Comparison of ENCODE assay signal across 7 cellular contexts in the genomic region with DNA sequence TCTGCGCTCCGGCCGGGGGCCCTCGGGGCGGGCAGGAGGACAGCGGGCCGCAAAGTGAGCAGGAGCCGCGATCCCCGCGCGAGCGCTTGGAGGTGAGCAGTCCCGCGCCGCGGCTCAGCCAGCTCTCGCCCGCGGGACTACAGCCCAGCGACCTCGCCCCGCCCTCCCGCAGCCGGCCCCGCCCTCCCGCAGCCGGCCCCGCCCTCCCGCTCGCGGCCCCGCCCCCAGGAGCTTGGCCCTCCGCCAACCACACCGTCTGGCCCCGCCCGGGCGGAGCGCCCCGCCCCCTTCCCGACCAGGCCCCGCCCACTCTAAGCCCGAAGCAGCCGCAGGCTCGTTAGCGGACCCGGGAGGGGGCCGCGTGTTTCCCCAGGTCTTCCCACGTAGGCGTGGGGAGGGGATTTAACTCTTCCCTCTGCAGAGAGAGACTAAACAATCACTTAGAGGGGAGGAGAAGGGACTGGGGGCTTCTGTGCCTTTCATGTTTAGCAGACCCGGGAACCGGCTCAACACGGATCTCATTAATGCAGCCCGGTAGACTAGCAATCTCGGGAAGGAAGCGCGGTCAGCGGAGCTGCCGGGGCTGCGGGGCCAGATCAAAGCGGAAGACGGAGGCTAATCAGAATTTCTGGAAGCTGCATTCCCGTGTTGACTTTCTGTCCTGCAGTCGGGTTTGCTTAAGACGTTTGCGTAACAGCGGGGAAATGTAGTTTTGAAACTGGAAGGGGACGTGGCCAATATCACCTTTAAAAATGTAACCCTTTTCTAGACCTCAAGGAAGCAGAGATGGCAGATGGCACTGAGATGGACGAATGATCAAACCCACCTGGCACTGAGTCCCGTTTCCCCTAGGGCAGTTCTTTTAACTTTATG. TPM values are rescaled to one million over a fixed set of nuclear protein-coding genes. Genes with fewer than 3 reads are reported as not detected.
DNase-seq lines count a peak whose midpoint lies in the region; ATAC-seq, FAIRE-seq and TF ChIP-seq lines count a peak whose summit lies in the region.

MYO10 (minus strand) TSS at position 139 of the 873 bp plus-strand sequence. CDS start 480 bp downstream, outside the sequence.

- peak within 1 kb of the TSS; percentile 86; the same call in 1 of the 2 replicates for H2AFZ ChIP-seq in H1 (ENCODE audit: low read length)

- H3K14ac ChIP-seq in H1 (ENCODE audit: insufficient read length), result no peak within 1 kb of the TSS

- peak within 1 kb of the TSS; percentile 53; the same call in 1 of the 2 replicates for H3K18ac ChIP-seq in H1 (ENCODE audit: extremely low read depth, low read length)

- no peak within 1 kb of the TSS for H3K27ac ChIP-seq in H1 (ENCODE audit: low read depth, low read length)

- no peak for FAIRE-seq in H1 (lab: Jason Lieb, UNC)

- peak within 1 kb of the TSS; percentile 76 for H4K91ac ChIP-seq in H1 (replicated peaks; ENCODE audit: insufficient read length, low read length)

- H3K9me3 ChIP-seq in H1 (ENCODE audit: insufficient read depth in 2 of 2, low read depth in 1 of 2, low read length in 1 of 2), result no peaks in the 10 kb centered on the region

- H4K8ac ChIP-seq in H1 (ENCODE audit: extremely low read depth, insufficient read depth, low read length), result peak within 1 kb of the TSS; percentile 1; the same call in 1 of the 2 replicates

- H3K4me2 ChIP-seq in H1 (ENCODE audit: insufficient read depth in 1 of 2, low read depth in 2 of 2, low read length in 2 of 2), result peak within 1 kb of the TSS; percentile 84 to 88

- H4K5ac ChIP-seq in H1 (ENCODE audit: insufficient read length, low read depth, low read length), result no peak within 1 kb of the TSS

- 3% methylated on average over 28 of the region's 71 CpGs; no CpG with 5 or more reads in 1 of the 2 experiments for WGBS in H1 (ENCODE audit: extremely low coverage in 1 of 2, insufficient coverage in 1 of 2, insufficient read length in 1 of 2, insufficient replicate concordance in 2 of 2, low coverage in 1 of 2, low lambda C conversion rate in 2 of 2, missing lambda C conversion rate in 1 of 2), 2 experiments

- peak; percentile 42; a peak in 2 of 3 replicates for TF ChIP-seq POLR2A in H1 (IDR thresholded peaks at IDR 0.05; ENCODE audit: control extremely low read depth in 1 of 2, low read depth in 2 of 2, low read length in 2 of 2)

- H3K4ac ChIP-seq in H1 (replicated peaks; ENCODE audit: insufficient read length, low read depth, low read length), result no peak within 1 kb of the TSS

- H3K79me2 ChIP-seq in H1 (ENCODE audit: control insufficient read depth in 1 of 2, insufficient read depth in 2 of 2, low read length in 2 of 2), result peaks cover 6 to 38% of the 10 kb centered on the region in 2 experiments; a peak in 2 of 4 replicates

- peak within 1 kb of the TSS; percentile 81 to 97 (median 88) for H3K4me3 ChIP-seq in H1 (ENCODE audit: extremely low read depth in 1 of 4, insufficient read depth in 2 of 4, low read depth in 3 of 4, low read length in 4 of 4)

- H3K4me1 ChIP-seq in H1 (replicated peaks in 1 of 4; ENCODE audit: control insufficient read depth in 3 of 4, insufficient read depth in 4 of 4, low read length in 3 of 4), result peaks cover 0 to 13% (median 5%) of the 10 kb centered on the region in 4 experiments; a peak in 6 of 7 replicates

- H3K27me3 ChIP-seq in H1 (replicated peaks in 1 of 4; ENCODE audit: control insufficient read depth in 3 of 4, extremely low read depth in 1 of 4, insufficient read depth in 3 of 4, low read length in 3 of 4), result peaks cover 11 to 29% (median 23%) of the 10 kb centered on the region in 4 experiments

- H2BK120ac ChIP-seq in H1 (replicated peaks; ENCODE audit: low read depth, low read length), result no peak within 1 kb of the TSS

- H3K23ac ChIP-seq in H1 (ENCODE audit: insufficient read length), result no peak within 1 kb of the TSS

- no peak within 1 kb of the TSS for H2AK5ac ChIP-seq in H1 (ENCODE audit: low read depth, low read length)

- H2BK12ac ChIP-seq in H1 (ENCODE audit: low read depth, low read length), result peak within 1 kb of the TSS; percentile 61; the same call in 1 of the 2 replicates

- DNase-seq in NCI-H510A treated with DMSO at 0.1 percent for 48 hours (lab: John Stamatoyannopoulos, UW) (peak; percentile 64), H1 (ENCODE audit: low read depth in 1 of 2, low spot score in 2 of 2) (peak; percentile 50 to 94), lung microvascular endothelial cell (ENCODE audit: low read depth in 2 of 2) (peak; percentile 88 to 92)
- peak; percentile 47 to 54 for DNase-seq in activated CD4-positive, alpha-beta T cell treated with anti-CD3 and anti-CD28 coated beads, Interleukin-2, amount 50 U/mL, for 48 hours
- DNase-seq in stimulated activated CD4-positive, alpha-beta T cell treated with anti-CD3 and anti-CD28 coated beads, Interleukin-4, amount 100 ng/mL, for 48 hours (ENCODE audit: low read depth in 2 of 2), result peak; percentile 40 to 73

- ATAC-seq in GM18511 (IDR thresholded peaks at IDR 0.05; ENCODE audit: unreplicated experiment) (peak; percentile 59), HG02973 (IDR thresholded peaks at IDR 0.05; ENCODE audit: unreplicated experiment) (peak; percentile 61)

- no peak within 1 kb of the TSS for H3K56ac ChIP-seq in H1 (replicated peaks; ENCODE audit: insufficient read length, low read depth, low read length)

- H3K23me2 ChIP-seq in H1 (ENCODE audit: low read depth, low read length), result peaks cover 8% of the 10 kb centered on the region

- no peak within 1 kb of the TSS for H2BK20ac ChIP-seq in H1 (ENCODE audit: low read length)

- TF ChIP-seq RAD21 in H1 (IDR thresholded peaks at IDR 0.05 in 1 of 2, conservative IDR thresholded peaks at IDR 0.05 in 1 of 2; ENCODE audit: low read depth in 2 of 2, low read length in 2 of 2), result no peak; a peak in 1 of 4 replicates

- H3K79me1 ChIP-seq in H1 (ENCODE audit: low read depth, low read length), result 0 out of 2 replicates have a peak, but pooled peaks cover 2% of the 10 kb centered on the region

- peaks cover 15% of the 10 kb centered on the region in 2 experiments for H4K20me1 ChIP-seq in H1 (replicated peaks in 1 of 2; ENCODE audit: control insufficient read depth in 1 of 2, insufficient read depth in 2 of 2, low read length in 2 of 2)

- no peak for TF ChIP-seq EP300 in H1 (IDR thresholded peaks at IDR 0.05; ENCODE audit: borderline replicate concordance in 1 of 2, low read depth in 2 of 2, low read length in 2 of 2)

- no peak for TF ChIP-seq CTCF in H1 (IDR thresholded peaks at IDR 0.05; ENCODE audit: control extremely low read depth in 1 of 3, insufficient read depth in 1 of 3, low read depth in 1 of 3, low read length in 3 of 3)

- no peaks in the 10 kb centered on the region for H3K36me3 ChIP-seq in H1 (ENCODE audit: control insufficient read depth in 2 of 4, insufficient read depth in 4 of 4, low read length in 3 of 4)

- peak within 1 kb of the TSS; percentile 44 to 85 (median 80); a peak in 6 of 7 replicates for H3K9ac ChIP-seq in H1 (replicated peaks in 1 of 4; ENCODE audit: extremely low read depth in 1 of 4, low read depth in 3 of 4, low read length in 3 of 4)

- H2BK15ac ChIP-seq in H1 (ENCODE audit: low read length), result no peak within 1 kb of the TSS; the same call in 1 of the 2 replicates

- CTCF ChIA-PET in H1 (lab: Charles Lee; ENCODE audit: partially characterized antibody), result interaction anchor here (0.9 to 2.6 kb wide), 6 partner anchors 14 to 254 kb away, joined by 3 to 15 read pairs (median 3); no protein-coding TSS in a partner anchor

- POLR2A ChIA-PET in H1 (lab: Charles Lee; ENCODE audit: partially characterized antibody), result interaction anchor here (0.9 to 1.6 kb wide), 3 partner anchors 10 to 119 kb away, joined by 3 to 5 read pairs (median 5); no protein-coding TSS in a partner anchor

- no peak within 1 kb of the TSS; the same call in 1 of the 2 replicates for H2BK5ac ChIP-seq in H1 (ENCODE audit: low read depth, low read length)

TF ChIP-seq in H1, 55 proteins besides CTCF, POLR2A, EP300 and RAD21:
- peak; percentile 29; the same call in 1 of the 2 replicates for TF ChIP-seq POLR2AphosphoS5 (IDR thresholded peaks at IDR 0.05; ENCODE audit: low read depth, low read length)
- TF ChIP-seq KDM4A (IDR thresholded peaks at IDR 0.05; ENCODE audit: low read depth, low read length, severe bottlenecking), result peak; percentile 87
- TF ChIP-seq SIN3A (conservative IDR thresholded peaks at IDR 0.05 in 1 of 2, IDR thresholded peaks at IDR 0.05 in 1 of 2; ENCODE audit: low read depth in 1 of 2, low read length in 2 of 2), result 0 out of 4 replicates have a peak, but pooled peaks of 1 of the 2 experiments have one; percentile 52
- no peak for TF ChIP-seq EZH2 (IDR thresholded peaks at IDR 0.05; ENCODE audit: low read depth, low read length, severe bottlenecking)
- TF ChIP-seq HDAC2 (IDR thresholded peaks at IDR 0.05; ENCODE audit: borderline replicate concordance in 1 of 2, low read depth in 2 of 2, low read length in 2 of 2), result 0 out of 4 replicates have a peak, but pooled peaks of 1 of the 2 experiments have one; percentile 2
- TF ChIP-seq CBX8 (IDR thresholded peaks at IDR 0.05; ENCODE audit: borderline replicate concordance, low read depth, low read length), result no peak
- TF ChIP-seq MAX (IDR thresholded peaks at IDR 0.05), result peak; percentile 8; the same call in 1 of the 2 replicates
- TF ChIP-seq TBP (IDR thresholded peaks at IDR 0.05; ENCODE audit: low read depth, low read length), result 0 out of 2 replicates have a peak, but pooled peaks have one; percentile 13
- peak; percentile 26; the same call in 1 of the 2 replicates for TF ChIP-seq E2F6 (IDR thresholded peaks at IDR 0.05)
- TF ChIP-seq TAF1 (IDR thresholded peaks at IDR 0.05; ENCODE audit: low read depth, low read length), result peak; percentile 67; the same call in 1 of the 2 replicates
TF ChIP-seq in H1: peak in this region for 8.

RNA-seq across cellular contexts. Expression of gene MYO10, which starts in this region (rescaled TPM):
- 107 and 114 TPM in 2 replicates for total RNA-seq in H1 (2021; fragmentation: NEBNext Ultra II Directional; extraction: Animal tissue kit (Norgen Biotek cat#: 25700))
- 21.5 and 47.9 TPM in 2 replicates for polyA plus RNA-seq in H1 (2011; rRNA removed)
- polyA plus RNA-seq in H1 (2011; cell fraction: cytosol; rRNA removed), result 40.4 TPM
- 83.2 TPM for polyA plus RNA-seq in H1 (2011; cell fraction: nucleus; rRNA removed)
- 68.8 to 86.4 TPM (median 79.6 TPM) in 4 replicates for polyA plus RNA-seq in H1 (2012, experiment 1 of 2)
- 9.5 TPM for polyA plus RNA-seq in H1 (2012, experiment 2 of 2)
- 50.2 TPM for polyA plus RNA-seq in H1 (2013, experiment 1 of 2)
- polyA plus RNA-seq in H1 (2013, experiment 2 of 2), result 46.3 TPM
- polyA minus RNA-seq in H1 (2011; rRNA and poly(A)+ RNA removed), result 70.3 and 76.3 TPM in 2 replicates
- polyA minus RNA-seq in H1 (2011; cell fraction: cytosol; rRNA and poly(A)+ RNA removed), result 69.5 TPM
- 106 TPM for polyA minus RNA-seq in H1 (2011; cell fraction: nucleus; rRNA and poly(A)+ RNA removed)
- total RNA-seq in lung microvascular endothelial cell, result 55.8 and 59.5 TPM in 2 replicates
